In genomic region chr17:82332669-82333278, GRCh38 we compare ENCODE assay signal across 1 cellular context.
TF ChIP-seq lines count a peak whose summit lies in the region.

No MANE protein-coding gene starts in this region.

TF ChIP-seq in K562, 482 proteins besides CTCF, POLR2A, EP300 and RAD21 (continued from another document and continues in another):
- TF ChIP-seq E2F1 (CRISPR knock-in tag; IDR thresholded peaks at IDR 0.05) (no peak), SMAD2 (IDR thresholded peaks at IDR 0.05; ENCODE audit: low read depth, low read length) (no peak), ZNF444 (CRISPR knock-in tag; IDR thresholded peaks at IDR 0.05) (no peak), TCF7 (IDR thresholded peaks at IDR 0.05; ENCODE audit: borderline replicate concordance) (no peak), SNAPC5 (CRISPR knock-in tag; IDR thresholded peaks at IDR 0.05) (no peak), ZBTB34 (CRISPR knock-in tag; IDR thresholded peaks at IDR 0.05) (no peak), CREB3L1 (IDR thresholded peaks at IDR 0.05; ENCODE audit: borderline replicate concordance, low read depth) (no peak), ZNF75A (CRISPR knock-in tag; IDR thresholded peaks at IDR 0.05) (no peak), CHD1 (IDR thresholded peaks at IDR 0.05; ENCODE audit: low read length) (no peak), SIRT6 (IDR thresholded peaks at IDR 0.05; ENCODE audit: low read depth, low read length) (no peak), ZNF644 (tag; IDR thresholded peaks at IDR 0.05; ENCODE audit: low read depth) (no peak), RCOR1 (IDR thresholded peaks at IDR 0.05; ENCODE audit: borderline replicate concordance in 1 of 2, low read depth in 2 of 2, low read length in 2 of 2) (no peak), SREBF2 (CRISPR knock-in tag; IDR thresholded peaks at IDR 0.05) (no peak), PTBP1 (IDR thresholded peaks at IDR 0.05; ENCODE audit: low read depth, low read length) (no peak), FOXJ3 (CRISPR knock-in tag; IDR thresholded peaks at IDR 0.05) (no peak), RBM15 (IDR thresholded peaks at IDR 0.05; ENCODE audit: insufficient read depth, low read length) (no peak), XRCC5 (IDR thresholded peaks at IDR 0.05; ENCODE audit: low read depth, low read length) (no peak), PTRF (tag; IDR thresholded peaks at IDR 0.05) (no peak), CEBPZ (IDR thresholded peaks at IDR 0.05; ENCODE audit: borderline replicate concordance, low read depth, low read length) (no peak), ZNF655 (CRISPR knock-in tag; IDR thresholded peaks at IDR 0.05) (no peak), ARID3B (CRISPR knock-in tag; IDR thresholded peaks at IDR 0.05; ENCODE audit: borderline replicate concordance) (no peak), CHD4 (IDR thresholded peaks at IDR 0.05; ENCODE audit: insufficient read depth, insufficient replicate concordance, low read depth, low read length, poor library complexity, severe bottlenecking) (no peak), L3MBTL2 (IDR thresholded peaks at IDR 0.05) (no peak), TCF3 (CRISPR knock-in tag; IDR thresholded peaks at IDR 0.05) (no peak), ZNF274 (IDR thresholded peaks at IDR 0.05; ENCODE audit: borderline replicate concordance, low read depth, low read length) (no peak), CGGBP1 (CRISPR knock-in tag; IDR thresholded peaks at IDR 0.05) (no peak), TCF7L2 (IDR thresholded peaks at IDR 0.05; ENCODE audit: low read depth, low read length) (no peak), KDM2B (CRISPR knock-in tag; IDR thresholded peaks at IDR 0.05) (no peak), FOXO4 (CRISPR knock-in tag; IDR thresholded peaks at IDR 0.05) (no peak), COPS2 (conservative IDR thresholded peaks at IDR 0.05) (no peak), CREB5 (CRISPR knock-in tag; IDR thresholded peaks at IDR 0.05) (no peak), ZNF395 (CRISPR knock-in tag; IDR thresholded peaks at IDR 0.05) (no peak), ZNF12 (CRISPR knock-in tag; IDR thresholded peaks at IDR 0.05) (peak; percentile 33; the same call in 1 of the 2 replicates), NR0B1 (IDR thresholded peaks at IDR 0.05; ENCODE audit: partially characterized antibody) (no peak), TFE3 (CRISPR knock-in tag; IDR thresholded peaks at IDR 0.05) (no peak), TGIF2 (CRISPR knock-in tag; IDR thresholded peaks at IDR 0.05) (no peak)
